12 cellular contexts compared by ENCODE assay signal in the genomic region with DNA sequence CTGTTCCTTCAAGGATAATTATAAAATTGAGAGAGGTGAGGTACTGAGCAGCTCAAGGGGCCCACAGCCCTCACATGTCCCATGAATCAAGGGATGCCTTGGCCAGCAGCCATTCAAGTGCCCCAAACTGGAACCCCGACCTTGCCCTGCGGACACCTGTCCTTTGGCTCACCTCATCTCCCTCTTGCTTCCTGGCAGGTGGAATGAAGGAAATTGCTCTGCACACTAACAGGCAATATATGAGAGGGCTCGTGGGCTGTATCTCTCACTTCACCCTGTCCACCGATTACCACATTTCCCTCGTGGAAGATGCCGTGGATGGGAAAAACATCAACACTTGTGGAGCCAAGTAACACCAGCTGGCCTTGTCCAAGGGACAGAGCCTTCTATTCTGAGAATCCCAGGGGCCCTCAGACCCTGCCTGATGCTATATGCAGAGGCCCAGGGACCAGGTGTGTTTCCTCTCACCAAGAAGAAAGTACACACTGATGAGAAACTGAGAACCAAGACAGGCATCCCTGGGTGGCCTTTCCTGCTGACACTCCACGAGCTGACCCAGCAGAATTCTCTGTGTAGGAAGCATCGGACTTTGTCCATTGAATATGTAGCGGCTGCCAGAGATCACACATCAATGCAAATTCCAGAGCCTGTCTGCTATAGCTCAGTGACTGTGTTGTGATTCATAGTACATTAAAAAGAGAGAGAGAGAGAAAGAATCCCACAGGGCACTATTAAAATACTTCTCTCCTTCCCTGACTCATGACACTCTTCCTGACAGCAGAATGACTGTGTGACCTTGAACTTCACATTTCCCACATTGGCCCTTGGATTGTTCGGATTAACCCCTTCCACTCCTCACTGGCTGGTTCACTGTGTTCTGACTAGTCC.
DNase-seq lines count a peak whose midpoint lies in the region; ATAC-seq and TF ChIP-seq lines count a peak whose summit lies in the region.
"Had no signal": no experiment of that assay in that cellular context is flagged by ENCODE, and none has a peak within 500 bp of the region (broad histone marks: within the 10 kb centered on the region; RNA-seq: fewer than 3 reads in every experiment).

No MANE protein-coding gene starts in this region.

- intact Hi-C loops in posterior vena cava (cut with DNase I): no loop called here

- TF ChIP-seq CTCF in C4-2B (conservative IDR thresholded peaks at IDR 0.05) (no peak), fibroblast of the aortic adventitia (IDR thresholded peaks at IDR 0.05; ENCODE audit: insufficient read depth, low read length) (no peak)

- no peaks in the 10 kb centered on the region for H3K27me3 ChIP-seq in SJSA1 (replicated peaks)

- H3K9me3 ChIP-seq in SJSA1 (replicated peaks): no peaks in the 10 kb centered on the region

- 0 out of 2 replicates have a peak overlapping the region, but pooled peaks have one; percentile 2 for H3K27ac ChIP-seq in C4-2B
- peak overlapping the region; percentile 61 for H3K27ac ChIP-seq in SJSA1

- peaks cover 59% of the 10 kb centered on the region for H3K4me1 ChIP-seq in SJSA1 (replicated peaks)

- H3K4me3 ChIP-seq in SJSA1 (no peak overlapping the region), fibroblast of the aortic adventitia (ENCODE audit: low read depth, low read length) (no peak overlapping the region)

- no peak for ATAC-seq in HG03280 (IDR thresholded peaks at IDR 0.05; ENCODE audit: unreplicated experiment)
- no peak for ATAC-seq in HG03135 (IDR thresholded peaks at IDR 0.05; ENCODE audit: unreplicated experiment)
- ATAC-seq: naive thymus-derived CD8-positive, alpha-beta T cell; stimulated activated naive CD8-positive, alpha-beta T cell treated with anti-CD3 and anti-CD28 coated beads, Interleukin-15, amount 100 ng/mL, for 72 hours; T-helper 17 cell had no signal

- H3K36me3 ChIP-seq in SJSA1: no peaks in the 10 kb centered on the region

- DNase-seq in SJSA1 (ENCODE audit: low read depth in 1 of 2, low spot score in 2 of 2): peak; percentile 94
- peak; percentile 87 for DNase-seq in fibroblast of the aortic adventitia (ENCODE audit: low read depth)
- peak; percentile 51 for DNase-seq in posterior vena cava (ENCODE audit: low spot score)
- no peak for DNase-seq in NCI-H2081 (lab: John Stamatoyannopoulos, UW)
- DNase-seq in NAMALWA (ENCODE audit: low spot score): no peak
- DNase-seq: activated naive CD4-positive, alpha-beta T cell treated with anti-CD3 and anti-CD28 coated beads, Interleukin-2, amount 50 U/mL, for 16 hours; naive thymus-derived CD8-positive, alpha-beta T cell; stimulated activated naive CD8-positive, alpha-beta T cell treated with anti-CD3 and anti-CD28 coated beads, Interleukin-15, amount 100 ng/mL, for 72 hours; T-helper 17 cell had no signal

Comparison
In these comparisons a context has a peak if more than half of its experiments do, and no peak if none do; other contexts are left out.
1. DNase-seq: peak in SJSA1 (2 of 2), fibroblast of the aortic adventitia (single experiment) and posterior vena cava (single experiment); none in NCI-H2081 (0 of 2) and NAMALWA (single experiment).